26 cellular contexts compared by ENCODE assay signal in the genomic region with DNA sequence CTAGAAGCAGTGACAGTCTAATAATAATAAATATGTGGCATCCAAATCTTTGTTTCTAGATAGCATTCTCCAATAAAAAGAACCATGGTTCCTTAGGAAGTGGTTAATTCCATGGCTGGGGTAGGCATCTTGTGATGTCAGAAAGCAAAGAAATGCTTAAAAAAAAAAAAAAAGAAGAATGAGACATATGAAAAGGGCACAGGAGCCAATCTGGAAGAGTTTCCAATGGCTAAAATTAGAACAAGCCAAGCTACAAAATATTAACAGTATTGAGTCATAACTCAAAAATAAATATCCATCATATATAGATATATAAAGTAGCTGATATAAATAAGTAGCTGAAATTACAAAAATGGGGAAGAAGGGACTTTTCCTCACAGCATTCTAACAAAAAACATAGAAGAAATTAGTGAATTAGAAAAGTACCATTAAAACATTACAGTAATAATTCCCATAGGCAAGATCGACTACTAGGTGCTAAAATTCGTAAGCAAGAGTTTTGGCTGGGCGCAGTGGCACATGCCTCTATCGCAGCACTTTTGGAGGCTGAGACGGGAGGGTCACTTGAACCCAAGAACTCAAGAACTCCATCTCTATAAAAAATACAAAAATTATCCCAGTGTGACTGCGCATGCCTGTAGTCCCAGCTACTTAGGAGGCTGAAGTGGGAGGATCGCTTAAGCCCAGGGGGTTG.
DNase-seq lines count a peak whose midpoint lies in the region; ATAC-seq and TF ChIP-seq lines count a peak whose summit lies in the region.
"Had no signal": no experiment of that assay in that cellular context is flagged by ENCODE, and none has a peak within 500 bp of the region (broad histone marks: within the 10 kb centered on the region; RNA-seq: fewer than 3 reads in every experiment).

No MANE protein-coding gene starts in this region.

- no peaks in the 10 kb centered on the region for H3K9me3 Mint-ChIP-seq in activated CD4-positive, alpha-beta memory T cell treated with anti-CD3 and anti-CD28 coated beads for 36 hours
- H3K9me3 Mint-ChIP-seq in activated CD8-positive, alpha-beta T cell treated with anti-CD3 and anti-CD28 coated beads for 36 hours: no peaks in the 10 kb centered on the region
- H3K9me3 Mint-ChIP-seq: activated T-cell treated with anti-CD3 and anti-CD28 coated beads, Interleukin-2, amount 50 U/mL, for 72 hours; brain had no signal

- H3K27ac ChIP-seq in PC-3 (ENCODE audit: low read length): no peak overlapping the region
- peak overlapping the region; percentile 59 for H3K27ac ChIP-seq in osteoblast (ENCODE audit: low read depth, low read length)
- H3K27ac ChIP-seq: sigmoid colon, stomach, thyroid gland had no signal

- H3K27me3 ChIP-seq in PC-3 (ENCODE audit: low read length) (no peaks in the 10 kb centered on the region), osteoblast (ENCODE audit: insufficient read depth, low read length) (no peaks in the 10 kb centered on the region), H7 (ENCODE audit: control insufficient read depth, insufficient read depth, low read length) (no peaks in the 10 kb centered on the region)
- H3K27me3 ChIP-seq: sigmoid colon, stomach, thyroid gland had no signal

- DNase-seq in EH (ENCODE audit: low read depth): peak; percentile 72
- no peak for DNase-seq in PC-3
- DNase-seq in fibroblast of gingiva (ENCODE audit: low read depth): peak; percentile 33
- DNase-seq in osteoblast (ENCODE audit: insufficient read length, low spot score, missing footprints): peak; percentile 71
- DNase-seq in activated CD4-positive, alpha-beta memory T cell treated with anti-CD3 and anti-CD28 coated beads for 36 hours: no peak
- no peak for DNase-seq in activated CD8-positive, alpha-beta T cell treated with anti-CD3 and anti-CD28 coated beads for 36 hours
- no peak for DNase-seq in H7
- DNase-seq: activated CD4-positive, alpha-beta T cell treated with anti-CD3 and anti-CD28 coated beads, Interleukin-2, amount 50 U/mL, for 4 hours; activated naive CD4-positive, alpha-beta T cell treated with Interleukin-2 at 50 U/mL for 16 hours; activated T-cell treated with anti-CD3 and anti-CD28 coated beads, Interleukin-2, amount 50 U/mL, for 72 hours; C1 segment of cervical spinal cord; Caco-2; DMS79; head of caudate nucleus; KG1; MM.1S; NCI-H2029 treated with DMSO at 0.1 percent for 48 hours; NCI-H526; sigmoid colon; stimulated activated CD4-positive, alpha-beta T cell treated with anti-CD3 and anti-CD28 coated beads, Interleukin-4, amount 100 ng/mL, for 1 hour; stomach; T-helper 2 cell; thyroid gland had no signal

- POLR2A ChIA-PET in PC-3 (lab: Charles Lee; ENCODE audit: unreplicated experiment): interaction anchor here (0.6 to 0.7 kb wide), 3 partner anchors 42 to 688 kb away, joined by 3 to 10 read pairs (median 3); no protein-coding TSS in a partner anchor
- POLR2A ChIA-PET in activated CD4-positive, alpha-beta memory T cell treated with anti-CD3 and anti-CD28 coated beads for 36 hours (lab: Charles Lee): no interaction called here
- POLR2A ChIA-PET in activated CD8-positive, alpha-beta T cell treated with anti-CD3 and anti-CD28 coated beads for 36 hours (lab: Charles Lee): no interaction called here

- H3K4me3 ChIP-seq in PC-3 (ENCODE audit: low read length) (no peak overlapping the region), osteoblast (ENCODE audit: insufficient read depth, low read length) (no peak overlapping the region), H7 (ENCODE audit: insufficient read depth, low read depth, low read length) (no peak overlapping the region)
- H3K4me3 ChIP-seq: sigmoid colon, stomach, thyroid gland had no signal

- no peaks in the 10 kb centered on the region for H3F3A ChIP-seq in PC-3 (ENCODE audit: low read length, unreplicated experiment)

- H3K36me3 ChIP-seq in PC-3 (ENCODE audit: low read depth, low read length): peaks cover 23% of the 10 kb centered on the region
- peaks cover 12% of the 10 kb centered on the region for H3K36me3 ChIP-seq in osteoblast (ENCODE audit: insufficient read depth, low read length)
- no peaks in the 10 kb centered on the region; the same call in 1 of the 2 replicates for H3K36me3 ChIP-seq in H7 (replicated peaks; ENCODE audit: control insufficient read depth, insufficient read depth, low read length)
- H3K36me3 ChIP-seq: thyroid gland had no signal

- H3K27me3 Mint-ChIP-seq in activated CD4-positive, alpha-beta memory T cell treated with anti-CD3 and anti-CD28 coated beads for 36 hours: no peaks in the 10 kb centered on the region
- no peaks in the 10 kb centered on the region for H3K27me3 Mint-ChIP-seq in activated CD8-positive, alpha-beta T cell treated with anti-CD3 and anti-CD28 coated beads for 36 hours
- H3K27me3 Mint-ChIP-seq: progenitor cell of endocrine pancreas had no signal

- no peaks in the 10 kb centered on the region for H3K9me3 ChIP-seq in PC-3 (ENCODE audit: low read length)
- H3K9me3 ChIP-seq in osteoblast (ENCODE audit: low read depth, low read length): no peaks in the 10 kb centered on the region
- H3K9me3 ChIP-seq: Caco-2, sigmoid colon, stomach, thyroid gland had no signal

- intact Hi-C loops in PC-3 (cut with micrococcal nuclease): loop anchor here (5.0 kb wide), 1 partner anchor 123 kb away; no protein-coding TSS in a partner anchor
- intact Hi-C loops in activated CD4-positive, alpha-beta memory T cell treated with anti-CD3 and anti-CD28 coated beads for 36 hours (cut with micrococcal nuclease): no loop called here
- intact Hi-C loops in activated CD8-positive, alpha-beta T cell treated with anti-CD3 and anti-CD28 coated beads for 36 hours (cut with micrococcal nuclease): no loop called here

- H3K4me1 ChIP-seq in PC-3 (ENCODE audit: insufficient read depth, low read length): peaks cover 16% of the 10 kb centered on the region
- peaks cover 38% of the 10 kb centered on the region for H3K4me1 ChIP-seq in osteoblast (ENCODE audit: insufficient read depth, low read length)
- H3K4me1 ChIP-seq: thyroid gland had no signal

- ATAC-seq in PC-3: peak; percentile 23; the same call in 1 of the 2 replicates
- ATAC-seq in activated CD8-positive, alpha-beta T cell treated with anti-CD3 and anti-CD28 coated beads for 36 hours: no peak
- ATAC-seq: activated T-cell treated with anti-CD3 and anti-CD28 coated beads, Interleukin-2, amount 50 U/mL, for 72 hours; Right ventricle myocardium inferior had no signal

- no TSS peak for BruUV-seq in PC-3 (replicated peaks; lab: Mats Ljungman, UMichigan)

- H3K4me1 Mint-ChIP-seq in activated CD4-positive, alpha-beta memory T cell treated with anti-CD3 and anti-CD28 coated beads for 36 hours (ENCODE audit: low read depth): peaks cover 21% of the 10 kb centered on the region
- H3K4me1 Mint-ChIP-seq in activated CD8-positive, alpha-beta T cell treated with anti-CD3 and anti-CD28 coated beads for 36 hours (ENCODE audit: low read depth): peaks cover 18% of the 10 kb centered on the region

- TF ChIP-seq CTCF in PC-3 (conservative IDR thresholded peaks at IDR 0.05; ENCODE audit: low read depth, low read length) (no peak), osteoblast (IDR thresholded peaks at IDR 0.05; ENCODE audit: extremely low read depth, low read depth, low read length) (no peak)
- TF ChIP-seq CTCF in activated CD8-positive, alpha-beta T cell treated with anti-CD3 and anti-CD28 coated beads for 36 hours (IDR thresholded peaks at IDR 0.05): no peak

- no peaks in the 10 kb centered on the region for H3K9me2 ChIP-seq in PC-3 (replicated peaks; ENCODE audit: low read length)

- no peak overlapping the region for H3K9ac ChIP-seq in PC-3 (ENCODE audit: low read length)

- H2AFZ ChIP-seq in PC-3 (ENCODE audit: low read length) (no peak overlapping the region), osteoblast (ENCODE audit: low read length) (no peak overlapping the region)

- H3K36me3 Mint-ChIP-seq in activated CD4-positive, alpha-beta memory T cell treated with anti-CD3 and anti-CD28 coated beads for 36 hours: peaks cover 24% of the 10 kb centered on the region
- H3K36me3 Mint-ChIP-seq in activated CD8-positive, alpha-beta T cell treated with anti-CD3 and anti-CD28 coated beads for 36 hours (ENCODE audit: low read depth): peaks cover 27% of the 10 kb centered on the region

- H3K27ac Mint-ChIP-seq in activated CD4-positive, alpha-beta memory T cell treated with anti-CD3 and anti-CD28 coated beads for 36 hours: no peak overlapping the region
- H3K27ac Mint-ChIP-seq in activated CD8-positive, alpha-beta T cell treated with anti-CD3 and anti-CD28 coated beads for 36 hours: no peak overlapping the region
- H3K27ac Mint-ChIP-seq: activated T-cell treated with anti-CD3 and anti-CD28 coated beads, Interleukin-2, amount 50 U/mL, for 72 hours; brain; progenitor cell of endocrine pancreas had no signal

- H4K20me1 ChIP-seq in PC-3 (ENCODE audit: low read length): no peaks in the 10 kb centered on the region
- no peaks in the 10 kb centered on the region for H4K20me1 ChIP-seq in osteoblast (ENCODE audit: insufficient read depth, low read length)

- CTCF ChIA-PET in PC-3 (lab: Charles Lee): no interaction called here
- CTCF ChIA-PET in activated CD4-positive, alpha-beta memory T cell treated with anti-CD3 and anti-CD28 coated beads for 36 hours (lab: Charles Lee): no interaction called here
- CTCF ChIA-PET in activated CD8-positive, alpha-beta T cell treated with anti-CD3 and anti-CD28 coated beads for 36 hours (lab: Charles Lee): no interaction called here

- H3K4me2 ChIP-seq in PC-3 (ENCODE audit: low read length) (no peak overlapping the region), osteoblast (ENCODE audit: insufficient read depth, low read length) (no peak overlapping the region)

- H3K79me2 ChIP-seq in PC-3 (ENCODE audit: low read length): no peaks in the 10 kb centered on the region
- no peaks in the 10 kb centered on the region for H3K79me2 ChIP-seq in osteoblast (ENCODE audit: insufficient read depth, low read length)

- H3K4me3 Mint-ChIP-seq in activated CD4-positive, alpha-beta memory T cell treated with anti-CD3 and anti-CD28 coated beads for 36 hours: no peak overlapping the region
- H3K4me3 Mint-ChIP-seq in activated CD8-positive, alpha-beta T cell treated with anti-CD3 and anti-CD28 coated beads for 36 hours: no peak overlapping the region
- H3K4me3 Mint-ChIP-seq: activated T-cell treated with anti-CD3 and anti-CD28 coated beads, Interleukin-2, amount 50 U/mL, for 72 hours; brain had no signal

Comparison
In these comparisons a context has a peak if more than half of its experiments do, and no peak if none do; other contexts are left out.
1. DNase-seq: peak in EH (single experiment), fibroblast of gingiva (single experiment) and osteoblast (single experiment); none in PC-3 (single experiment), activated CD4-positive, alpha-beta memory T cell treated with anti-CD3 and anti-CD28 coated beads for 36 hours (single experiment), activated CD8-positive, alpha-beta T cell treated with anti-CD3 and anti-CD28 coated beads for 36 hours (single experiment) and H7 (single experiment).